Comparison of ENCODE assay signal across 8 cellular contexts in genomic region chr4:14877246-14878220, GRCh38.
DNase-seq lines count a peak whose midpoint lies in the region; ATAC-seq and TF ChIP-seq lines count a peak whose summit lies in the region.

No MANE protein-coding gene starts in this region.

- whole genome bisulfite sequencing in transverse colon (ENCODE audit: low coverage in 1 of 2), 2 donors: 60 to 66% methylated on average over 6 of the region's 6 CpGs

- H3K27me3 ChIP-seq in transverse colon: no peaks in the 10 kb centered on the region

- H3K36me3 ChIP-seq in transverse colon: no peaks in the 10 kb centered on the region

- peak overlapping the region in 2 of 4 donors; percentile 4 for H3K27ac ChIP-seq in transverse colon

- in situ Hi-C loops in transverse colon (cut with MboI; ENCODE audit: low pct_ligation_motif_present in 1 of 4, low pct_unique_long_range_greater_than_20kb in 1 of 4, low sequenced_read_pairs in 3 of 4): no loop called here

- DNase-seq in Ammon's horn (ENCODE audit: low spot score) (peak; percentile 71), NOMO-1 (lab: John Stamatoyannopoulos, UW; ENCODE audit: unreplicated experiment in 2 of 2) (peak; percentile 94 to 96), fibroblast of peridontal ligament (ENCODE audit: extremely low read depth) (peak; percentile 67), NCI-H2171 treated with DMSO at 0.1 percent for 48 hours (lab: John Stamatoyannopoulos, UW) (no peak), transverse colon (no peak)

- TF ChIP-seq POLR2A in transverse colon (IDR thresholded peaks at IDR 0.05): no peak

- no peak for TF ChIP-seq EP300 in transverse colon (IDR thresholded peaks at IDR 0.05; ENCODE audit: low read depth)

- ATAC-seq in GM21528 (IDR thresholded peaks at IDR 0.05; ENCODE audit: low FRiP score, unreplicated experiment) (peak; percentile 49), HG03135 (IDR thresholded peaks at IDR 0.05; ENCODE audit: unreplicated experiment) (no peak), HG03108 (IDR thresholded peaks at IDR 0.05; ENCODE audit: unreplicated experiment) (no peak)

- intact Hi-C loops in transverse colon (cut with DNase I; ENCODE audit: low total_unique reads): no loop called here

- H3K9me3 ChIP-seq in transverse colon: no peaks in the 10 kb centered on the region

- H3K4me1 ChIP-seq in transverse colon: peaks cover 0 to 19% (median 2%) of the 10 kb centered on the region in 4 donors

- no peak overlapping the region for H3K4me3 ChIP-seq in transverse colon

- no peak for TF ChIP-seq CTCF in transverse colon (IDR thresholded peaks at IDR 0.05)

Comparison
In these comparisons a context has a peak if more than half of its experiments do, and no peak if none do; other contexts are left out.
1. DNase-seq: peak in Ammon's horn (single experiment), NOMO-1 (2 of 2) and fibroblast of peridontal ligament (single experiment); none in NCI-H2171 treated with DMSO at 0.1 percent for 48 hours (single experiment) and transverse colon (single experiment).